Comparison of ENCODE assay signal across 8 cellular contexts in genomic region chr4:6916587-6917444, GRCh38. TPM values are rescaled to one million over a fixed set of nuclear protein-coding genes. Genes with fewer than 3 reads are reported as not detected.
DNase-seq lines count a peak whose midpoint lies in the region; ATAC-seq and TF ChIP-seq lines count a peak whose summit lies in the region.

No MANE protein-coding gene starts in this region.

- peaks cover 75% of the 10 kb centered on the region for H3K4me1 Mint-ChIP-seq in activated T-cell treated with anti-CD3 and anti-CD28 coated beads, Interleukin-2, amount 50 U/mL, for 24 hours (ENCODE audit: low read depth)

- no peak for TF ChIP-seq CTCF in gastroesophageal sphincter (IDR thresholded peaks at IDR 0.05)
- no peak for TF ChIP-seq CTCF in ovary (IDR thresholded peaks at IDR 0.05)

- no peak overlapping the region for H3K4me3 ChIP-seq in gastroesophageal sphincter
- H3K4me3 ChIP-seq in ovary, result no peak overlapping the region

- TF ChIP-seq EP300 in gastroesophageal sphincter (IDR thresholded peaks at IDR 0.05) (no peak), ovary (IDR thresholded peaks at IDR 0.05) (no peak)

- ATAC-seq in gastroesophageal sphincter (peak; percentile 35), GM21737 (IDR thresholded peaks at IDR 0.05; ENCODE audit: unreplicated experiment) (no peak)

- in situ Hi-C loops in Caki2 (cut with HindIII; ENCODE audit: low pct_unique_long_range_greater_than_20kb, low sequenced_read_pairs), result no loop called here

- DNase-seq in Caki2 (ENCODE audit: low read depth) (peak; percentile 89), NCI-H524 (lab: John Stamatoyannopoulos, UW) (peak; percentile 88 to 97), ovary (no peak), Ammon's horn (ENCODE audit: low spot score) (no peak)
- peak; percentile 64 for DNase-seq in activated T-cell treated with anti-CD3 and anti-CD28 coated beads, Interleukin-2, amount 50 U/mL, for 24 hours
- DNase-seq in stimulated activated CD4-positive, alpha-beta T cell treated with anti-CD3 and anti-CD28 coated beads, Interleukin-15, amount 100 ng/mL, for 24 hours, result peak; percentile 71

- WGBS in gastroesophageal sphincter (ENCODE audit: low coverage in 1 of 2), 2 donors, result 34 to 63% methylated on average over 4 of the region's 15 CpGs
- 56 to 60% (median 57%) methylated on average over 15 of the region's 15 CpGs for WGBS in ovary, 3 donors

- H3K27me3 Mint-ChIP-seq in activated T-cell treated with anti-CD3 and anti-CD28 coated beads, Interleukin-2, amount 50 U/mL, for 24 hours, result no peaks in the 10 kb centered on the region

- H3K4me1 ChIP-seq in gastroesophageal sphincter (peaks cover 6 to 92% (median 16%) of the 10 kb centered on the region in 3 donors), ovary (ENCODE audit: insufficient read depth) (peaks cover 18% of the 10 kb centered on the region)

- H3K27me3 ChIP-seq in gastroesophageal sphincter, result no peaks in the 10 kb centered on the region
- H3K27me3 ChIP-seq in ovary, result no peaks in the 10 kb centered on the region

- TF ChIP-seq POLR2A in gastroesophageal sphincter (IDR thresholded peaks at IDR 0.05) (peak in 1 of 2 donors; percentile 8), ovary (IDR thresholded peaks at IDR 0.05) (no peak)

- peak overlapping the region; percentile 76 for H3K27ac Mint-ChIP-seq in activated T-cell treated with anti-CD3 and anti-CD28 coated beads, Interleukin-2, amount 50 U/mL, for 24 hours

- no peaks in the 10 kb centered on the region for H3K36me3 ChIP-seq in gastroesophageal sphincter
- H3K36me3 ChIP-seq in ovary, result no peaks in the 10 kb centered on the region

- peak overlapping the region; percentile 30 for H3K4me3 Mint-ChIP-seq in activated T-cell treated with anti-CD3 and anti-CD28 coated beads, Interleukin-2, amount 50 U/mL, for 24 hours

- intact Hi-C loops in ovary (cut with DNase I), result loop anchor here in 2 of 4 donors (5.0 to 10.0 kb wide), 3 partner anchors 70 to 158 kb away; partner anchors contain the start of gene TADA2B (in 1 of the 2)

- H3K27ac ChIP-seq in gastroesophageal sphincter (peak overlapping the region; percentile 6 to 80 (median 70)), ovary (peak overlapping the region in 1 of 2 donors; percentile 55)

- H3K36me3 Mint-ChIP-seq in activated T-cell treated with anti-CD3 and anti-CD28 coated beads, Interleukin-2, amount 50 U/mL, for 24 hours (ENCODE audit: low read depth), result peaks cover 9% of the 10 kb centered on the region

- H3K9me3 Mint-ChIP-seq in activated T-cell treated with anti-CD3 and anti-CD28 coated beads, Interleukin-2, amount 50 U/mL, for 24 hours, result no peaks in the 10 kb centered on the region

- H3K9me3 ChIP-seq in gastroesophageal sphincter (no peaks in the 10 kb centered on the region), ovary (no peaks in the 10 kb centered on the region)

RNA-seq across cellular contexts. Expression of gene TBC1D14, which starts 7.2 kb away (rescaled TPM):
- total RNA-seq in Caki2 (2014; rRNA removed; shearing (Covaris generic); ENCODE audit: low replicate concordance), result 78.4 and 80.6 TPM in 2 replicates
- total RNA-seq in gastroesophageal sphincter, result 10 to 100 TPM; 42.5 to 54.2 (median 45.0) TPM
- 10 to 100 TPM; 19.9 to 39.6 (median 34.4) TPM for total RNA-seq in ovary
- 10 to 100 TPM; 24.7 to 40.0 TPM for polyA plus RNA-seq in ovary

Comparison
In these comparisons a context has a peak if more than half of its experiments do, and no peak if none do; other contexts are left out.
1. DNase-seq: peak in Caki2 (single experiment), NCI-H524 (2 of 2), activated T-cell treated with anti-CD3 and anti-CD28 coated beads, Interleukin-2, amount 50 U/mL, for 24 hours (single experiment) and stimulated activated CD4-positive, alpha-beta T cell treated with anti-CD3 and anti-CD28 coated beads, Interleukin-15, amount 100 ng/mL, for 24 hours (single experiment); none in ovary (0 of 5) and Ammon's horn (single experiment).